ENCODE assay signal across 20 cellular contexts in the genomic region with DNA sequence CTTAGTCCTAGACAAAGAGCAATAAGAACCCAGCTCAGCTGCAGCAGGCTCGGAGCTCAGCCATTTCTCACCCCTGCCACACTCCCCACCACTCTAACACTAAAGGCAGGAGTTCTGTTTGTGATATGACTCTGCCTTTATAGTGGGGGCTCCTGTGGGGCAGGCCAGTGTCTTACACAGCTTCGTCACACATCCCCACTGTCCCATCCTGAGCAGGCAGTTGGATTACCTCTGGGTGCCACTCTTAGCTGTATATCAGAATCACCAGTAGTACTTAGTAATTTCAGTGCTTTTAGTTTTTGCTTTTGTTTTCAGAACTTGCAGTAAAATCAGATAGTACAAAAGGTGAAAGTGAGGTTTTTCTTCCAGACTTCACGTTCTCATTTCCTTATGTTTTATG. TPM values are rescaled to one million over a fixed set of nuclear protein-coding genes. Genes with fewer than 3 reads are reported as not detected.
"Had no signal": no experiment of that assay in that cellular context is flagged by ENCODE, and none has a peak within 500 bp of the region (broad histone marks: within the 10 kb centered on the region; RNA-seq: fewer than 3 reads in every experiment).

No MANE protein-coding gene starts in this region.

- H3K4me1 ChIP-seq: colonic mucosa had no signal

- H3K4me3 ChIP-seq: colonic mucosa, right atrium auricular region, sigmoid colon, skin epidermis, testis, tibial nerve, upper lobe of right lung had no signal

- DNase-seq: cerebellar nuclear complex; colonic mucosa; dermis blood vessel endothelial cell; effector CD4-positive, alpha-beta T cell; endodermal cell; erythroblast; foreskin keratinocyte; kidney; mammary epithelial cell; naive thymus-derived CD4-positive, alpha-beta T cell; nephron progenitor cell; sigmoid colon; stimulated activated CD4-positive, alpha-beta T cell treated with anti-CD3 and anti-CD28 coated beads, Interleukin-2, amount 100 ng/mL, for 24 hours; stimulated activated CD4-positive, alpha-beta T cell treated with anti-CD3 and anti-CD28 coated beads, Interleukin-4, amount 100 ng/mL, for 4 hours; stimulated activated naive CD4-positive, alpha-beta T cell; testis; upper lobe of right lung had no signal

- H3K27ac ChIP-seq: colonic mucosa, foreskin keratinocyte, right atrium auricular region, sigmoid colon, skin epidermis, testis, upper lobe of right lung had no signal

- ATAC-seq: foreskin keratinocyte; naive thymus-derived CD4-positive, alpha-beta T cell; upper lobe of right lung had no signal

- H3K9me3 ChIP-seq: colonic mucosa, right atrium auricular region, sigmoid colon, testis, tibial nerve, upper lobe of right lung had no signal

- H3K27me3 ChIP-seq: colonic mucosa, foreskin keratinocyte, right atrium auricular region, sigmoid colon, testis, tibial nerve, upper lobe of right lung had no signal

RNA-seq across cellular contexts. Expression of a gene that starts 23.2 kb away (rescaled TPM):
- total RNA-seq: endodermal cell, foreskin keratinocyte, mammary epithelial cell had no signal
